16 cellular contexts compared by ENCODE assay signal in genomic region chr9:134439368-134439784, GRCh38.
DNase-seq lines count a peak whose midpoint lies in the region; ATAC-seq, FAIRE-seq and TF ChIP-seq lines count a peak whose summit lies in the region.
"Had no signal": no experiment of that assay in that cellular context is flagged by ENCODE, and none has a peak within 500 bp of the region (broad histone marks: within the 10 kb centered on the region; RNA-seq: fewer than 3 reads in every experiment).

No MANE protein-coding gene starts in this region.

- peaks cover 19% of the 10 kb centered on the region for H3K36me3 Mint-ChIP-seq in activated T-helper 17 cell treated with anti-CD3 and anti-CD28 coated beads, Interleukin-2, amount 50 U/mL, for 72 hours (ENCODE audit: low read depth)

- no peaks in the 10 kb centered on the region for H3K4me1 Mint-ChIP-seq in activated T-helper 17 cell treated with anti-CD3 and anti-CD28 coated beads, Interleukin-2, amount 50 U/mL, for 72 hours

- WGBS in H1 (ENCODE audit: extremely low coverage in 1 of 2, insufficient coverage in 1 of 2, insufficient read length in 1 of 2, insufficient replicate concordance in 2 of 2, low coverage in 1 of 2, low lambda C conversion rate in 2 of 2, missing lambda C conversion rate in 1 of 2), 2 experiments = 87% methylated on average over 23 of the region's 23 CpGs; no CpG with 5 or more reads in 1 of the 2 experiments

- H3K56ac ChIP-seq in H1 (replicated peaks; ENCODE audit: insufficient read length, low read depth, low read length) = no peak overlapping the region

- H3K4me1 ChIP-seq in BLaER1 = peaks cover 75% of the 10 kb centered on the region
- H3K4me1 ChIP-seq in H1 (replicated peaks in 1 of 4; ENCODE audit: control insufficient read depth in 3 of 4, insufficient read depth in 4 of 4, low read length in 3 of 4) = peaks cover 0 to 9% (median 4%) of the 10 kb centered on the region in 4 experiments; a peak in 4 of 7 replicates
- H3K4me1 ChIP-seq in neutrophil (ENCODE audit: control insufficient read depth in 1 of 2, insufficient read depth in 1 of 2, low read depth in 1 of 2, low read length in 1 of 2) = peaks cover 26 to 41% of the 10 kb centered on the region in 2 experiments
- peaks cover 23 to 85% of the 10 kb centered on the region in 2 donors for H3K4me1 ChIP-seq in left lung

- DNase-seq in H1 (ENCODE audit: low read depth in 1 of 2, low spot score in 2 of 2) = no peak
- DNase-seq in DMS53 (lab: John Stamatoyannopoulos, UW) = no peak
- no peak for DNase-seq in left lung
- DNase-seq in central memory CD4-positive, alpha-beta T cell = no peak
- DNase-seq: EL, HCEC 1CT, IMR-90, NCI-H1417 treated with DMSO at 0.1 percent for 48 hours, NCI-H2029, NCI-H510A had no signal

- H3K14ac ChIP-seq in H1 (ENCODE audit: insufficient read length) = no peak overlapping the region

- H3K9ac ChIP-seq in BLaER1 (no peak overlapping the region), H1 (replicated peaks in 1 of 4; ENCODE audit: extremely low read depth in 1 of 4, low read depth in 3 of 4, low read length in 3 of 4) (no peak overlapping the region)

- no peak overlapping the region for H2BK120ac ChIP-seq in H1 (replicated peaks; ENCODE audit: low read depth, low read length)

- H3K23ac ChIP-seq in H1 (ENCODE audit: insufficient read length) = no peak overlapping the region

- H3K9me3 ChIP-seq in BLaER1 (no peaks in the 10 kb centered on the region), H1 (ENCODE audit: insufficient read depth in 2 of 2, low read depth in 1 of 2, low read length in 1 of 2) (no peaks in the 10 kb centered on the region), neutrophil (no peaks in the 10 kb centered on the region), left lung (no peaks in the 10 kb centered on the region)

- H3K36me3 ChIP-seq in BLaER1 = peaks cover 29% of the 10 kb centered on the region
- H3K36me3 ChIP-seq in H1 (ENCODE audit: control insufficient read depth in 2 of 4, insufficient read depth in 4 of 4, low read length in 3 of 4) = peaks cover 0 to 3% (median 0%) of the 10 kb centered on the region in 4 experiments; a peak in 1 of 8 replicates
- H3K36me3 ChIP-seq in neutrophil = peaks cover 57% of the 10 kb centered on the region
- H3K36me3 ChIP-seq in left lung = peaks cover 0 to 52% of the 10 kb centered on the region in 2 donors

- H3K27ac ChIP-seq in BLaER1 = no peak overlapping the region
- no peak overlapping the region for H3K27ac ChIP-seq in H1 (ENCODE audit: low read depth, low read length)
- H3K27ac ChIP-seq in neutrophil = peak overlapping the region; percentile 53
- H3K27ac ChIP-seq in left lung = no peak overlapping the region
- H3K27ac ChIP-seq: C4-2B had no signal

- TF ChIP-seq RAD21 in H1 (IDR thresholded peaks at IDR 0.05 in 1 of 2, conservative IDR thresholded peaks at IDR 0.05 in 1 of 2; ENCODE audit: low read depth in 2 of 2, low read length in 2 of 2) = no peak

- no peak overlapping the region for H2BK20ac ChIP-seq in H1 (ENCODE audit: low read length)

- H3K27me3 Mint-ChIP-seq in activated T-helper 17 cell treated with anti-CD3 and anti-CD28 coated beads, Interleukin-2, amount 50 U/mL, for 72 hours = peaks cover 4% of the 10 kb centered on the region

- no peak overlapping the region for H2BK5ac ChIP-seq in H1 (ENCODE audit: low read depth, low read length)

- TF ChIP-seq CTCF in H1 (IDR thresholded peaks at IDR 0.05; ENCODE audit: control extremely low read depth in 1 of 3, insufficient read depth in 1 of 3, low read depth in 1 of 3, low read length in 3 of 3) = no peak
- no peak for TF ChIP-seq CTCF in neutrophil (IDR thresholded peaks at IDR 0.05)
- TF ChIP-seq CTCF in left lung (IDR thresholded peaks at IDR 0.05) = no peak

- no peak overlapping the region for H4K5ac ChIP-seq in H1 (ENCODE audit: insufficient read length, low read depth, low read length)

- H3K4me3 ChIP-seq in BLaER1 = no peak overlapping the region
- no peak overlapping the region for H3K4me3 ChIP-seq in H1 (ENCODE audit: extremely low read depth in 1 of 4, insufficient read depth in 2 of 4, low read depth in 3 of 4, low read length in 4 of 4)
- no peak overlapping the region for H3K4me3 ChIP-seq in neutrophil (ENCODE audit: low read depth in 1 of 2, low read length in 1 of 2)
- no peak overlapping the region for H3K4me3 ChIP-seq in left lung

- H4K91ac ChIP-seq in H1 (replicated peaks; ENCODE audit: insufficient read length, low read length) = no peak overlapping the region

- no peak overlapping the region for H3K4ac ChIP-seq in H1 (replicated peaks; ENCODE audit: insufficient read length, low read depth, low read length)

- H2BK12ac ChIP-seq in H1 (ENCODE audit: low read depth, low read length) = no peak overlapping the region

- CTCF ChIA-PET in H1 (lab: Charles Lee; ENCODE audit: partially characterized antibody) = interaction anchor here (0.6 to 2.2 kb wide), 8 partner anchors 10 to 268 kb away, joined by 3 to 13 read pairs (median 3); no protein-coding TSS in a partner anchor

- H3K4me3 Mint-ChIP-seq in activated T-helper 17 cell treated with anti-CD3 and anti-CD28 coated beads, Interleukin-2, amount 50 U/mL, for 72 hours = no peak overlapping the region

- no peaks in the 10 kb centered on the region for H3K23me2 ChIP-seq in H1 (ENCODE audit: low read depth, low read length)

- H3K9me3 Mint-ChIP-seq in activated T-helper 17 cell treated with anti-CD3 and anti-CD28 coated beads, Interleukin-2, amount 50 U/mL, for 72 hours = no peaks in the 10 kb centered on the region

- no peak for ATAC-seq in activated T-helper 17 cell treated with anti-CD3 and anti-CD28 coated beads, Interleukin-2, amount 50 U/mL, for 72 hours (replicated peaks)
- ATAC-seq in HG02840 (IDR thresholded peaks at IDR 0.05; ENCODE audit: low FRiP score, unreplicated experiment) (no peak), left lung (no peak)
- ATAC-seq: Panc1 had no signal

- TF ChIP-seq POLR2A in H1 (IDR thresholded peaks at IDR 0.05; ENCODE audit: control extremely low read depth in 1 of 2, low read depth in 2 of 2, low read length in 2 of 2) = no peak

- peak overlapping the region; percentile 23 for H3K27ac Mint-ChIP-seq in activated T-helper 17 cell treated with anti-CD3 and anti-CD28 coated beads, Interleukin-2, amount 50 U/mL, for 72 hours

- H3K79me2 ChIP-seq in H1 (ENCODE audit: control insufficient read depth in 1 of 2, insufficient read depth in 2 of 2, low read length in 2 of 2) = no peaks in the 10 kb centered on the region

- H2AFZ ChIP-seq in H1 (ENCODE audit: low read length) = no peak overlapping the region

- H2AK5ac ChIP-seq in H1 (ENCODE audit: low read depth, low read length) = no peak overlapping the region

- no peak for TF ChIP-seq EP300 in H1 (IDR thresholded peaks at IDR 0.05; ENCODE audit: borderline replicate concordance in 1 of 2, low read depth in 2 of 2, low read length in 2 of 2)

- H3K4me2 ChIP-seq in BLaER1 = peak overlapping the region; percentile 89
- H3K4me2 ChIP-seq in H1 (ENCODE audit: insufficient read depth in 1 of 2, low read depth in 2 of 2, low read length in 2 of 2) = no peak overlapping the region

- no peaks in the 10 kb centered on the region for H3K79me1 ChIP-seq in H1 (ENCODE audit: low read depth, low read length)

- intact Hi-C loops in left lung (cut with DNase I) = no loop called here

- H3K27me3 ChIP-seq in BLaER1 (no peaks in the 10 kb centered on the region; the same call in 1 of the 2 replicates), H1 (replicated peaks in 1 of 4; ENCODE audit: control insufficient read depth in 3 of 4, extremely low read depth in 1 of 4, insufficient read depth in 3 of 4, low read length in 3 of 4) (no peaks in the 10 kb centered on the region), neutrophil (peaks cover 31% of the 10 kb centered on the region), left lung (peaks cover 0 to 18% of the 10 kb centered on the region in 2 donors)

- peaks cover 74% of the 10 kb centered on the region for H4K20me1 ChIP-seq in BLaER1
- H4K20me1 ChIP-seq in H1 (replicated peaks in 1 of 2; ENCODE audit: control insufficient read depth in 1 of 2, insufficient read depth in 2 of 2, low read length in 2 of 2) = peaks cover 0 to 5% of the 10 kb centered on the region in 2 experiments

- FAIRE-seq in H1 (lab: Jason Lieb, UNC) = no peak

- no peak overlapping the region for H2BK15ac ChIP-seq in H1 (ENCODE audit: low read length)

- POLR2A ChIA-PET in H1 (lab: Charles Lee; ENCODE audit: partially characterized antibody) = no interaction called here

- peak overlapping the region; percentile 72; the same call in 1 of the 2 replicates for H4K8ac ChIP-seq in H1 (ENCODE audit: extremely low read depth, insufficient read depth, low read length)

- H3K18ac ChIP-seq in H1 (ENCODE audit: extremely low read depth, low read length) = no peak overlapping the region

TF ChIP-seq in H1, 55 proteins besides CTCF, POLR2A, EP300 and RAD21:
- TF ChIP-seq TAF1 (IDR thresholded peaks at IDR 0.05; ENCODE audit: low read depth, low read length) = no peak
- no peak for TF ChIP-seq SAP30 (IDR thresholded peaks at IDR 0.05; ENCODE audit: insufficient read depth, insufficient replicate concordance, low read length)
- TF ChIP-seq PHF8 (conservative IDR thresholded peaks at IDR 0.05; ENCODE audit: low read depth, low read length) = no peak
- no peak for TF ChIP-seq MAX (IDR thresholded peaks at IDR 0.05)
- TF ChIP-seq RNF2 (IDR thresholded peaks at IDR 0.05; ENCODE audit: borderline replicate concordance, low read depth, low read length, missing control alignments, poor library complexity, severe bottlenecking) = no peak
- no peak for TF ChIP-seq SP2 (IDR thresholded peaks at IDR 0.05; ENCODE audit: low read length)
- no peak for TF ChIP-seq JUN (IDR thresholded peaks at IDR 0.05; ENCODE audit: low read depth, low read length)
- no peak for TF ChIP-seq NANOG (IDR thresholded peaks at IDR 0.05; ENCODE audit: insufficient read depth, low read depth, low read length, poor library complexity, severe bottlenecking)
- no peak for TF ChIP-seq BCL11A (IDR thresholded peaks at IDR 0.05; ENCODE audit: low read depth in 2 of 2, low read length in 2 of 2)
- TF ChIP-seq TBP (IDR thresholded peaks at IDR 0.05; ENCODE audit: low read depth, low read length) = no peak
- no peak for TF ChIP-seq EZH2 (IDR thresholded peaks at IDR 0.05; ENCODE audit: low read depth, low read length, severe bottlenecking)
- TF ChIP-seq NRF1 (IDR thresholded peaks at IDR 0.05; ENCODE audit: low read depth, low read length) = no peak
- no peak for TF ChIP-seq CHD2 (IDR thresholded peaks at IDR 0.05; ENCODE audit: low read length)
- no peak for TF ChIP-seq HDAC2 (IDR thresholded peaks at IDR 0.05; ENCODE audit: borderline replicate concordance in 1 of 2, low read depth in 2 of 2, low read length in 2 of 2)
- TF ChIP-seq ASH2L (IDR thresholded peaks at IDR 0.05; ENCODE audit: low read length) = no peak
- no peak for TF ChIP-seq TEAD4 (IDR thresholded peaks at IDR 0.05; ENCODE audit: low read depth, low read length)
